Comparison of ENCODE assay signal across 23 cellular contexts in the genomic region with DNA sequence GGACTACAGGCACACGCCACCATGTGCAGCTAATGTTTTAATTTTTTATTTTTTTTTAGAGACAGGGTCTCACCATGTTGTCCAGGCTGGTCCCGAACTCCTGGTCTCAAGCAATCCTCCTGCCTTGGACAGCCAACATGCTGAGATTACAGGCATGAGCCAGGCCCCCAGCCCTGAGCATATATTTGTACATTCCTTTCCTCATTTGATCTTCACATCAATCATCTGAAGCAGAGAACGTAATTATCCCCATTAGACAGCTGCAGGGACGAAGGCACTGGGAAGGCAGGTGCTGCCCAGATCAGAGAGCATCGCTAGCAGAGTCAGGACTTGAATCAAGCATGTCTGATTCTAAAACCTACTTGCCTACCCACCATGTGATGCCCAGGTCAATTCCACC. TPM values are rescaled to one million over a fixed set of nuclear protein-coding genes. Genes with fewer than 3 reads are reported as not detected.
DNase-seq lines count a peak whose midpoint lies in the region; ATAC-seq and TF ChIP-seq lines count a peak whose summit lies in the region.
"Had no signal": no experiment of that assay in that cellular context is flagged by ENCODE, and none has a peak within 500 bp of the region (broad histone marks: within the 10 kb centered on the region; RNA-seq: fewer than 3 reads in every experiment).

No MANE protein-coding gene starts in this region.

- no peaks in the 10 kb centered on the region for H3K36me3 ChIP-seq in neural cell (ENCODE audit: insufficient read depth, low read length)
- no peaks in the 10 kb centered on the region for H3K36me3 ChIP-seq in lower lobe of right lung
- H3K36me3 ChIP-seq: BLaER1 had no signal

- intact Hi-C loops in CD14-positive monocyte (cut with micrococcal nuclease) = loop anchor here in 1 of 2 donors (5.0 kb wide), 1 partner anchor 33 kb away; no protein-coding TSS in a partner anchor
- intact Hi-C loops in lower lobe of right lung (cut with DNase I) = no loop called here

- H3K27ac ChIP-seq in neural cell (ENCODE audit: low read length) (peak overlapping the region; percentile 41), lower lobe of right lung (no peak overlapping the region)
- H3K27ac ChIP-seq: BLaER1, GM23248, HL-60, PC-9, SK-N-MC had no signal

- no peaks in the 10 kb centered on the region for H3K79me2 ChIP-seq in neural cell (replicated peaks; ENCODE audit: insufficient read depth, low read length)

- no peaks in the 10 kb centered on the region for H3K27me3 ChIP-seq in neural cell (ENCODE audit: insufficient read depth, low read depth, low read length)
- H3K27me3 ChIP-seq in lower lobe of right lung (ENCODE audit: low read depth) = peaks cover 18% of the 10 kb centered on the region

- H3K9me3 ChIP-seq in neural cell (ENCODE audit: low read length) (no peaks in the 10 kb centered on the region), lower lobe of right lung (no peaks in the 10 kb centered on the region)
- H3K9me3 ChIP-seq: BLaER1 had no signal

- H3K9me3 Mint-ChIP-seq in CD14-positive monocyte = no peaks in the 10 kb centered on the region
- H3K9me3 Mint-ChIP-seq: H9, HFFc6 had no signal

- no peak for TF ChIP-seq EP300 in neural cell (conservative IDR thresholded peaks at IDR 0.05; ENCODE audit: poor library complexity, severe bottlenecking)

- no peaks in the 10 kb centered on the region for H4K20me1 ChIP-seq in neural cell (ENCODE audit: insufficient read depth)

- TF ChIP-seq CTCF in CD14-positive monocyte (IDR thresholded peaks at IDR 0.05) (no peak), neural cell (IDR thresholded peaks at IDR 0.05; ENCODE audit: poor library complexity, severe bottlenecking) (no peak), lower lobe of right lung (IDR thresholded peaks at IDR 0.05) (no peak)

- no peak overlapping the region for H3K4me3 Mint-ChIP-seq in CD14-positive monocyte
- H3K4me3 Mint-ChIP-seq: CD4-positive, alpha-beta memory T cell; H9; HFFc6 had no signal

- no peak for TF ChIP-seq RAD21 in neural cell (conservative IDR thresholded peaks at IDR 0.05)

- H3K4me1 ChIP-seq in lower lobe of right lung = no peaks in the 10 kb centered on the region

- H3K36me3 Mint-ChIP-seq in CD14-positive monocyte = peaks cover 0 to 4% of the 10 kb centered on the region in 2 donors
- H3K36me3 Mint-ChIP-seq: CD4-positive, alpha-beta memory T cell had no signal

- DNase-seq in CD14-positive monocyte (ENCODE audit: low spot score) (no peak), NCI-H1105 treated with DMSO at 0.1 percent for 48 hours (lab: John Stamatoyannopoulos, UW) (peak; percentile 82), NCI-H69 (lab: John Stamatoyannopoulos, UW) (peak; percentile 91), SW480 (ENCODE audit: low spot score) (no peak), NCI-H2029 (lab: John Stamatoyannopoulos, UW) (no peak), lower lobe of right lung (no peak)
- DNase-seq: CD4-positive, alpha-beta memory T cell; GM23248; H9; HFFc6; KBM-7; MM.1S; NCI-H1048; NCI-H187 treated with DMSO at 0.1 percent for 48 hours; NCI-H345; NCI-H524; PC-9; RPMI8226; SW 1271 had no signal

- H3F3A ChIP-seq in neural cell (ENCODE audit: insufficient read depth, low read length, poor library complexity, severe bottlenecking) = no peaks in the 10 kb centered on the region

- H3K27ac Mint-ChIP-seq in CD14-positive monocyte = peak overlapping the region in 6 of 7 donors; percentile 58 to 93 (median 87)
- H3K27ac Mint-ChIP-seq: CD4-positive, alpha-beta memory T cell; HFFc6 had no signal

- no peak overlapping the region for H3K4me2 ChIP-seq in neural cell (ENCODE audit: low read length)
- H3K4me2 ChIP-seq: BLaER1, PC-9 had no signal

- ATAC-seq in lower lobe of right lung = no peak

- H3K9me2 ChIP-seq in neural cell (ENCODE audit: insufficient read depth, low read length) = no peaks in the 10 kb centered on the region

- peak overlapping the region; percentile 23 for H3K4me3 ChIP-seq in neural cell (ENCODE audit: low read length)
- no peak overlapping the region for H3K4me3 ChIP-seq in lower lobe of right lung
- H3K4me3 ChIP-seq: BLaER1, GM23248, PC-9, SK-N-MC had no signal

- H2AFZ ChIP-seq in neural cell (ENCODE audit: low read depth, low read length) = no peak overlapping the region
- H2AFZ ChIP-seq: GM23248, PC-9 had no signal

- H3K9ac ChIP-seq in neural cell (ENCODE audit: low read length) = peak overlapping the region; percentile 6
- H3K9ac ChIP-seq: BLaER1, GM23248 had no signal

- peaks cover 81% of the 10 kb centered on the region for H3K4me1 Mint-ChIP-seq in CD14-positive monocyte

- no peaks in the 10 kb centered on the region for H3K27me3 Mint-ChIP-seq in CD14-positive monocyte (ENCODE audit: low read depth in 3 of 3)

TF ChIP-seq in neural cell, 6 proteins besides CTCF, POLR2A, EP300 and RAD21:
- TF ChIP-seq, protein P1, sequence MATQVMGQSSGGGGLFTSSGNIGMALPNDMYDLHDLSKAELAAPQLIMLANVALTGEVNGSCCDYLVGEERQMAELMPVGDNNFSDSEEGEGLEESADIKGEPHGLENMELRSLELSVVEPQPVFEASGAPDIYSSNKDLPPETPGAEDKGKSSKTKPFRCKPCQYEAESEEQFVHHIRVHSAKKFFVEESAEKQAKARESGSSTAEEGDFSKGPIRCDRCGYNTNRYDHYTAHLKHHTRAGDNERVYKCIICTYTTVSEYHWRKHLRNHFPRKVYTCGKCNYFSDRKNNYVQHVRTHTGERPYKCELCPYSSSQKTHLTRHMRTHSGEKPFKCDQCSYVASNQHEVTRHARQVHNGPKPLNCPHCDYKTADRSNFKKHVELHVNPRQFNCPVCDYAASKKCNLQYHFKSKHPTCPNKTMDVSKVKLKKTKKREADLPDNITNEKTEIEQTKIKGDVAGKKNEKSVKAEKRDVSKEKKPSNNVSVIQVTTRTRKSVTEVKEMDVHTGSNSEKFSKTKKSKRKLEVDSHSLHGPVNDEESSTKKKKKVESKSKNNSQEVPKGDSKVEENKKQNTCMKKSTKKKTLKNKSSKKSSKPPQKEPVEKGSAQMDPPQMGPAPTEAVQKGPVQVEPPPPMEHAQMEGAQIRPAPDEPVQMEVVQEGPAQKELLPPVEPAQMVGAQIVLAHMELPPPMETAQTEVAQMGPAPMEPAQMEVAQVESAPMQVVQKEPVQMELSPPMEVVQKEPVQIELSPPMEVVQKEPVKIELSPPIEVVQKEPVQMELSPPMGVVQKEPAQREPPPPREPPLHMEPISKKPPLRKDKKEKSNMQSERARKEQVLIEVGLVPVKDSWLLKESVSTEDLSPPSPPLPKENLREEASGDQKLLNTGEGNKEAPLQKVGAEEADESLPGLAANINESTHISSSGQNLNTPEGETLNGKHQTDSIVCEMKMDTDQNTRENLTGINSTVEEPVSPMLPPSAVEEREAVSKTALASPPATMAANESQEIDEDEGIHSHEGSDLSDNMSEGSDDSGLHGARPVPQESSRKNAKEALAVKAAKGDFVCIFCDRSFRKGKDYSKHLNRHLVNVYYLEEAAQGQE (IDR thresholded peaks at IDR 0.05; ENCODE audit: borderline replicate concordance) = no peak
- TF ChIP-seq EZH2 (IDR thresholded peaks at IDR 0.05; ENCODE audit: borderline replicate concordance, insufficient read depth, low read length, poor library complexity, severe bottlenecking) (no peak), TAF1 (IDR thresholded peaks at IDR 0.05; ENCODE audit: low read depth) (no peak), POLR2AphosphoS5 (IDR thresholded peaks at IDR 0.05) (no peak), SMC3 (conservative IDR thresholded peaks at IDR 0.05; ENCODE audit: poor library complexity) (no peak), MXI1 (conservative IDR thresholded peaks at IDR 0.05; ENCODE audit: poor library complexity, severe bottlenecking) (no peak)

RNA-seq across cellular contexts. Expression of a gene that starts 41.0 kb away (rescaled TPM):
- polyA plus RNA-seq in CD14-positive monocyte (10 to 100 TPM; 28.4 to 58.3 TPM), neural cell (6.7 and 8.0 TPM in 2 replicates)
- polyA minus RNA-seq in neural cell = 6.8 and 8.2 TPM in 2 replicates
- total RNA-seq in lower lobe of right lung = 130 TPM
- polyA plus RNA-seq: CD4-positive, alpha-beta memory T cell had no signal

Comparison
In these comparisons a context has a peak if more than half of its experiments do, and no peak if none do; other contexts are left out.
1. DNase-seq: peak in NCI-H1105 treated with DMSO at 0.1 percent for 48 hours (single experiment) and NCI-H69 (single experiment); none in CD14-positive monocyte (single experiment), SW480 (single experiment), NCI-H2029 (single experiment) and lower lobe of right lung (single experiment).